19 cellular contexts compared by ENCODE assay signal in the genomic region with DNA sequence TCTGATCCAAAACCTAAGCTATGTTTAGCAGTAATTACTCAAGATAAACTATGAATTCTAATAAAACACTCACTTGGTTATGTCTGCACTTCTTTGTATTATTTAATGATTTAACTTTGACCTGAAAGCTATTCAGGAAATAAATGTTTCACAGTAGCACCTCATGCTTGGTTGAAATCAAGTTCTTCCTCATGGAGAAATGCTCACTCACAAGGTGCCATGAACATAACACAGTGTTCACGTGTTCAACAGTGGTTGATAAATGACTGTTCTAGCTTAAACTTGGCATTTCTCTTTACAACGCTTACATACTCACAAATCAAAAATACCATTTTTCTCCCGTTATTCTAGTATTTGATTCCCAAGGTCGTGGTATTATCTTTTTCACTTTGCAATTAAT. TPM values are rescaled to one million over a fixed set of nuclear protein-coding genes. Genes with fewer than 3 reads are reported as not detected.
A peak's percentile ranks its signal among the peaks of the same experiment; 100 is the strongest.
DNase-seq lines count a peak whose midpoint lies in the region; ATAC-seq, FAIRE-seq and TF ChIP-seq lines count a peak whose summit lies in the region.
"Had no signal": no experiment of that assay in that cellular context is flagged by ENCODE, and none has a peak within 500 bp of the region (broad histone marks: within the 10 kb centered on the region; RNA-seq: fewer than 3 reads in every experiment).

No MANE protein-coding gene starts in this region.

- no peak for TF ChIP-seq EP300 in gastroesophageal sphincter (IDR thresholded peaks at IDR 0.05)

- CTCF ChIA-PET in IMR-90 (lab: Yijun Ruan, JAX) (interaction anchor here (1.0 to 1.2 kb wide), 3 partner anchors 8 to 15 kb away, joined by 3 to 5 read pairs (median 4); no protein-coding TSS in a partner anchor), T-cell (lab: Charles Lee) (interaction anchor here (0.6 to 1.1 kb wide), 2 partner anchors 10 to 1816 kb away, joined by 3 to 6 read pairs; no protein-coding TSS in a partner anchor)

- H3K56ac ChIP-seq in IMR-90 (ENCODE audit: extremely low read depth, insufficient read depth, low read length): no peak overlapping the region; the same call in 1 of the 2 replicates

- H3K4me3 ChIP-seq in GM23338 (no peak overlapping the region), IMR-90 (ENCODE audit: insufficient read depth, low read depth, low read length) (no peak overlapping the region), iPS-18a (ENCODE audit: low read length) (no peak overlapping the region), pancreas (no peak overlapping the region), gastroesophageal sphincter (no peak overlapping the region)
- H3K4me3 ChIP-seq: MG63, PC-9 had no signal

- peak overlapping the region; percentile 99; the same call in 2 of the 3 replicates for H2BK15ac ChIP-seq in IMR-90 (ENCODE audit: low read depth, low read length)

- peak overlapping the region; percentile 97 for H3K14ac ChIP-seq in IMR-90 (replicated peaks; ENCODE audit: low read depth, low read length)

- TF ChIP-seq CTCF in GM23338 (conservative IDR thresholded peaks at IDR 0.05; ENCODE audit: low read depth in 2 of 2) (no peak), IMR-90 (conservative IDR thresholded peaks at IDR 0.05; ENCODE audit: low read depth, low read length) (no peak), pancreas (IDR thresholded peaks at IDR 0.05) (no peak), gastroesophageal sphincter (IDR thresholded peaks at IDR 0.05) (no peak)

- ATAC-seq in GM23338 (no peak), IMR-90 (ENCODE audit: low read depth) (no peak), pancreas (peak in 3 of 4 donors; percentile 50 to 76 (median 53)), GM21717 (IDR thresholded peaks at IDR 0.05; ENCODE audit: unreplicated experiment) (no peak), T-cell (replicated peaks in 1 of 4) (no peak), gastroesophageal sphincter (no peak)

- FAIRE-seq in pancreas (lab: Jason Lieb, UNC): peak; percentile 9

- in situ Hi-C loops in IMR-90 (cut with MboI; ENCODE audit: low sequenced_read_pairs): no loop called here

- peak overlapping the region; percentile 98 for H2BK20ac ChIP-seq in IMR-90 (ENCODE audit: low read depth, low read length)

- peak overlapping the region; percentile 100; the same call in 1 of the 2 replicates for H3K4ac ChIP-seq in IMR-90 (ENCODE audit: low read depth, low read length)

- peak overlapping the region; percentile 98; the same call in 1 of the 2 replicates for H3K23ac ChIP-seq in IMR-90 (ENCODE audit: low read depth, low read length)

- TF ChIP-seq RAD21 in IMR-90 (IDR thresholded peaks at IDR 0.05; ENCODE audit: low read length): no peak

- H2AFZ ChIP-seq in GM23338 (no peak overlapping the region), IMR-90 (replicated peaks; ENCODE audit: low read length, poor library complexity) (no peak overlapping the region)
- H2AFZ ChIP-seq: PC-9 had no signal

- peak overlapping the region; percentile 99 for H2BK120ac ChIP-seq in IMR-90 (ENCODE audit: low read depth, low read length)

- peaks cover 21 to 64% of the 10 kb centered on the region in 2 experiments; a peak in 3 of 4 replicates for H3K79me1 ChIP-seq in IMR-90 (ENCODE audit: low read depth in 1 of 2, low read length in 2 of 2)

- H3K79me2 ChIP-seq in GM23338 (replicated peaks; ENCODE audit: insufficient read depth): peaks cover 10% of the 10 kb centered on the region

- H4K20me1 ChIP-seq in GM23338 (replicated peaks; ENCODE audit: insufficient read depth) (no peaks in the 10 kb centered on the region), IMR-90 (ENCODE audit: insufficient read depth, low read length) (no peaks in the 10 kb centered on the region)

- no peak overlapping the region for H3K9ac ChIP-seq in IMR-90 (ENCODE audit: low read depth, low read length)
- no peak overlapping the region for H3K9ac ChIP-seq in iPS-18a (ENCODE audit: low read length)
- H3K9ac ChIP-seq: SK-N-SH had no signal

- H3K27me3 ChIP-seq in GM23338 (ENCODE audit: insufficient read depth): no peaks in the 10 kb centered on the region
- H3K27me3 ChIP-seq in IMR-90 (ENCODE audit: control insufficient read depth, insufficient read depth, low read length): no peaks in the 10 kb centered on the region
- no peaks in the 10 kb centered on the region for H3K27me3 ChIP-seq in iPS-18a (ENCODE audit: control insufficient read depth, insufficient read depth, low read length)
- no peaks in the 10 kb centered on the region for H3K27me3 ChIP-seq in pancreas
- H3K27me3 ChIP-seq in gastroesophageal sphincter: no peaks in the 10 kb centered on the region
- H3K27me3 ChIP-seq: MG63 had no signal

- TF ChIP-seq POLR2A in IMR-90 (IDR thresholded peaks at IDR 0.05; ENCODE audit: low read depth, low read length) (no peak), gastroesophageal sphincter (IDR thresholded peaks at IDR 0.05) (no peak)

- H3F3A ChIP-seq in GM23338 (replicated peaks; ENCODE audit: low read depth): peaks cover 5% of the 10 kb centered on the region; the same call in 1 of the 2 replicates

- no peak overlapping the region for H2AK9ac ChIP-seq in IMR-90 (replicated peaks; ENCODE audit: low read depth, low read length, poor library complexity)

- H4K91ac ChIP-seq in IMR-90 (ENCODE audit: insufficient read depth, low read depth, low read length): peak overlapping the region; percentile 100

- H3K27ac ChIP-seq in GM23338 (ENCODE audit: low read depth) (peak overlapping the region; percentile 97; the same call in 1 of the 2 replicates), IMR-90 (ENCODE audit: insufficient read depth, low read length) (peak overlapping the region; percentile 99; the same call in 1 of the 2 replicates), iPS-18a (ENCODE audit: low read length) (peak overlapping the region; percentile 27), pancreas (peak overlapping the region in 3 of 4 donors; percentile 7 to 53 (median 48)), gastroesophageal sphincter (peak overlapping the region in 1 of 4 donors; percentile 72)
- H3K27ac ChIP-seq: PC-9 had no signal

- H3K36me3 Mint-ChIP-seq in GM23338 (ENCODE audit: low read depth) (peaks cover 72% of the 10 kb centered on the region), T-cell (peaks cover 84% of the 10 kb centered on the region)

- peak overlapping the region; percentile 91 to 97 for H4K8ac ChIP-seq in IMR-90 (ENCODE audit: low read depth in 2 of 2, low read length in 2 of 2)

- H3K9me3 Mint-ChIP-seq in GM23338 (no peaks in the 10 kb centered on the region), T-cell (no peaks in the 10 kb centered on the region)
- H3K9me3 Mint-ChIP-seq: CD4-positive, CD25-positive, alpha-beta regulatory T cell had no signal

- peaks cover 53% of the 10 kb centered on the region for H3K4me1 Mint-ChIP-seq in GM23338
- no peaks in the 10 kb centered on the region for H3K4me1 Mint-ChIP-seq in T-cell
- H3K4me1 Mint-ChIP-seq: B cell had no signal

- DNase-seq in GM23338 (ENCODE audit: low spot score) (no peak), IMR-90 (no peak), pancreas (no peak), T-cell (no peak)
- no peak for DNase-seq in activated naive CD4-positive, alpha-beta T cell treated with anti-CD3 and anti-CD28 coated beads, Interleukin-2, amount 50 U/mL, for 16 hours
- DNase-seq: CD4-positive, CD25-positive, alpha-beta regulatory T cell; Karpas-422; MG63; NCI-H1092; NCI-H146; NCI-H2081; NCI-H510A; NCI-H82; PC-9; SK-N-SH had no signal

- H3K27ac Mint-ChIP-seq in GM23338 (no peak overlapping the region), T-cell (no peak overlapping the region)
- H3K27ac Mint-ChIP-seq: B cell; CD4-positive, CD25-positive, alpha-beta regulatory T cell had no signal

- no peaks in the 10 kb centered on the region for H3K9me3 ChIP-seq in IMR-90 (ENCODE audit: control insufficient read depth, insufficient read depth, low read length)
- H3K9me3 ChIP-seq in iPS-18a (ENCODE audit: control insufficient read depth, low read depth, low read length): no peaks in the 10 kb centered on the region
- no peaks in the 10 kb centered on the region for H3K9me3 ChIP-seq in pancreas
- no peaks in the 10 kb centered on the region for H3K9me3 ChIP-seq in gastroesophageal sphincter
- H3K9me3 ChIP-seq: MG63, SK-N-SH had no signal

- H3K9me1 ChIP-seq in IMR-90 (ENCODE audit: insufficient read depth, low read length): peaks cover 27% of the 10 kb centered on the region

- peak overlapping the region; percentile 96; the same call in 1 of the 2 replicates for H4K5ac ChIP-seq in IMR-90 (ENCODE audit: low read depth, low read length)

- intact Hi-C loops in IMR-90 (cut with micrococcal nuclease): loop anchor here (2.0 to 10.0 kb wide), 2 partner anchors 153 to 187 kb away; partner anchors contain the start of gene VLDLR
- intact Hi-C loops in pancreas (cut with DNase I): no loop called here

- H3K9me2 ChIP-seq in GM23338 (ENCODE audit: insufficient read depth): no peaks in the 10 kb centered on the region
- H3K9me2 ChIP-seq: SK-N-SH had no signal

- H2BK5ac ChIP-seq in IMR-90 (ENCODE audit: low read depth, low read length, poor library complexity, severe bottlenecking): peak overlapping the region; percentile 98

- H3K18ac ChIP-seq in IMR-90 (ENCODE audit: low read depth, low read length): peak overlapping the region; percentile 96

- dilution Hi-C loops in IMR-90 (cut with HindIII; ENCODE audit: low sequenced_read_pairs, unreplicated experiment): no loop called here

- POLR2A ChIA-PET in IMR-90 (lab: Charles Lee; ENCODE audit: unreplicated experiment) (no interaction called here), T-cell (lab: Charles Lee) (no interaction called here)

- no TSS peak for BruUV-seq in IMR-90 (replicated peaks; lab: Mats Ljungman, UMichigan)

- peak overlapping the region; percentile 98 for H2AK5ac ChIP-seq in IMR-90 (ENCODE audit: low read depth, low read length)

- no peak overlapping the region for H3K4me3 Mint-ChIP-seq in GM23338
- H3K4me3 Mint-ChIP-seq in T-cell: no peak overlapping the region
- H3K4me3 Mint-ChIP-seq: B cell; CD4-positive, CD25-positive, alpha-beta regulatory T cell had no signal

- 100% methylated on average over 2 of the region's 4 CpGs; no CpG with 5 or more reads in 1 of the 2 experiments for WGBS in IMR-90 (ENCODE audit: extremely low coverage in 2 of 2, insufficient read length in 1 of 2), 2 experiments
- 57 to 61% methylated on average over 4 of the region's 4 CpGs for WGBS in pancreas, 2 donors
- 39 to 54% methylated on average over 4 of the region's 4 CpGs for WGBS in gastroesophageal sphincter (ENCODE audit: low coverage in 1 of 2), 2 donors

- H3K27me3 Mint-ChIP-seq in GM23338 (ENCODE audit: insufficient read depth, low read depth, poor library complexity) (no peaks in the 10 kb centered on the region), T-cell (no peaks in the 10 kb centered on the region)
- H3K27me3 Mint-ChIP-seq: B cell; CD4-positive, CD25-positive, alpha-beta regulatory T cell had no signal

- peaks cover 39% of the 10 kb centered on the region for H3K4me1 ChIP-seq in GM23338 (ENCODE audit: insufficient read depth)
- H3K4me1 ChIP-seq in IMR-90 (ENCODE audit: control insufficient read depth, insufficient read depth, low read length): peaks cover 22% of the 10 kb centered on the region
- H3K4me1 ChIP-seq in iPS-18a (ENCODE audit: control insufficient read depth, low read depth, low read length): peaks cover 43% of the 10 kb centered on the region
- peaks cover 0 to 20% (median 7%) of the 10 kb centered on the region in 3 donors for H3K4me1 ChIP-seq in pancreas
- peaks cover 9 to 36% (median 14%) of the 10 kb centered on the region in 3 donors for H3K4me1 ChIP-seq in gastroesophageal sphincter

- H3K4me2 ChIP-seq in GM23338 (no peak overlapping the region), IMR-90 (ENCODE audit: low read depth, low read length) (no peak overlapping the region)
- H3K4me2 ChIP-seq: PC-9, SK-N-SH had no signal

- H3K36me3 ChIP-seq in GM23338 (ENCODE audit: insufficient read depth) (peaks cover 43% of the 10 kb centered on the region), IMR-90 (ENCODE audit: control insufficient read depth, insufficient read depth, low read length) (peaks cover 32% of the 10 kb centered on the region), iPS-18a (ENCODE audit: control insufficient read depth, low read depth, low read length) (peaks cover 72% of the 10 kb centered on the region), pancreas (peaks cover 0 to 12% (median 0%) of the 10 kb centered on the region in 3 donors), gastroesophageal sphincter (peaks cover 0 to 68% of the 10 kb centered on the region in 2 donors)

RNA-seq across cellular contexts. Expression of gene PUM3, which starts 35.8 kb away (rescaled TPM):
- total RNA-seq in GM23338 (2014; rRNA removed; shearing (Covaris generic)): 85.8 and 98.3 TPM in 2 replicates
- polyA plus RNA-seq in GM23338 (2016; fragmentation: Nextera tagmentation; extraction: Ambion mirVana): 120 and 136 TPM in 2 replicates
- total RNA-seq in IMR-90 (2012; rRNA removed): 55.6 and 81.1 TPM in 2 replicates
- 38.0 and 44.9 TPM in 2 replicates for polyA plus RNA-seq in IMR-90 (2012; rRNA removed)
- polyA plus RNA-seq in IMR-90 (2012; cell fraction: cytosol; rRNA removed): 8.0 and 16.0 TPM in 2 replicates
- polyA plus RNA-seq in IMR-90 (2012; cell fraction: nucleus; rRNA removed; ENCODE audit: low replicate concordance): 14.0 and 68.8 TPM in 2 replicates
- 10 to 100 TPM; 12.2 to 22.7 (median 19.2) TPM for total RNA-seq in pancreas
- 10 to 100 TPM; 19.2 to 34.4 TPM for polyA plus RNA-seq in pancreas
- total RNA-seq in T-cell: 10 to 100 TPM; 31.1 to 45.2 (median 36.8) TPM
- total RNA-seq in gastroesophageal sphincter: 10 to 100 TPM; 16.7 to 30.6 (median 28.7) TPM

Comparison
In these comparisons a context has a peak if more than half of its experiments do, and no peak if none do; other contexts are left out.
1. ATAC-seq: peak in pancreas (3 of 4); none in GM23338 (single experiment), IMR-90 (single experiment), GM21717 (single experiment), T-cell (0 of 4) and gastroesophageal sphincter (single experiment).